Comparison of ENCODE assay signal across 1 cellular context in genomic region chr1:200452850-200453543, GRCh38.
TF ChIP-seq lines count a peak whose summit lies in the region.

No MANE protein-coding gene starts in this region.

TF ChIP-seq in GM23338, 12 proteins besides CTCF, POLR2A, EP300 and RAD21 (continued from another document):
- no peak for TF ChIP-seq REST (IDR thresholded peaks at IDR 0.05; ENCODE audit: unreplicated experiment)
- no peak for TF ChIP-seq JUNB (IDR thresholded peaks at IDR 0.05; ENCODE audit: unreplicated experiment)
- TF ChIP-seq POLR2AphosphoS5 (IDR thresholded peaks at IDR 0.05; ENCODE audit: low read depth) = no peak
